8 cellular contexts compared by ENCODE assay signal in the genomic region with DNA sequence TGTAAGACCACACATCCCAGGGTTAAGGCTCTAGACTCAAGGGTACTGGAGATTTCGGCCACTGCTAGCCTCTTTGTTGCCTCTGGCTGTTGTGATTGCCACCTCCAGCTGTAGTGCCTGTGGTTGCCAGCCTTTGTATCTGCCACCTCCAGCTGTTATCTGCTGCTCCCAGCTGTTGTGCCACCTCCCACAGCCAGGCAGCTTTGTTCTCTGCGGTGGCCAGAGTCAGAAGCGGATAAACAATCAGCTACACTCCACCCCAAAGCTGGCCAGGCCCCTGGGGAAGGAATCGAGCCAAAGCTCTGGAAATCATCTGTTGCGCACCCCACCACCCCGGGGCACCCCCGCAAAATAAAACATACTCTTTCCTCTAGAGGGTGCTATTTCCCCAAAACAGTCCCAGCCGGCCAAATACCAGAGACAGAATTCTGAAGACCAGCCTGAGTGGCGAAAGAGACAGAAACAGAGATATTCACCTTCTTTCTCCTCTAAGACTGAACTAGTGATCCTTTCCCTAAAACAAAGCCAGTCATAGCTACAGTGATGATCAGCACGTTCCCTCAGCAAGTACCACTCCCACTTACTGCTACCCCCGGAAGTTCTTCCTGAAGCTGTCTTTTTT. TPM values are rescaled to one million over a fixed set of nuclear protein-coding genes. Genes with fewer than 3 reads are reported as not detected.
DNase-seq lines count a peak whose midpoint lies in the region; ATAC-seq, FAIRE-seq and TF ChIP-seq lines count a peak whose summit lies in the region.

No MANE protein-coding gene starts in this region.

- POLR2A ChIA-PET in CD4-positive, alpha-beta memory T cell (lab: Charles Lee; ENCODE audit: partially characterized antibody) = interaction anchor here (0.6 to 1.9 kb wide), 3 partner anchors 12 to 51 kb away, joined by 3 to 4 read pairs (median 4); a partner anchor contains a TSS

- no peaks in the 10 kb centered on the region for H3K36me3 Mint-ChIP-seq in CD4-positive, alpha-beta memory T cell

- intact Hi-C loops in CD4-positive, alpha-beta memory T cell (cut with micrococcal nuclease) = loop anchor here (1.0 to 5.0 kb wide), 3 partner anchors 38 to 331 kb away; no protein-coding TSS in a partner anchor

- no peak overlapping the region for H3K27ac ChIP-seq in CD4-positive, alpha-beta memory T cell (ENCODE audit: low read depth, low read length)

- H3K4me1 ChIP-seq in CD4-positive, alpha-beta memory T cell (ENCODE audit: insufficient read depth, low read length) = peaks cover 10% of the 10 kb centered on the region

- peaks cover 0 to 4% (median 0%) of the 10 kb centered on the region in 8 donors for H3K9me3 Mint-ChIP-seq in CD4-positive, alpha-beta memory T cell

- ATAC-seq in HG03039 (IDR thresholded peaks at IDR 0.05; ENCODE audit: unreplicated experiment) = no peak

- no peaks in the 10 kb centered on the region for H3K36me3 ChIP-seq in CD4-positive, alpha-beta memory T cell (ENCODE audit: insufficient read depth, low read length)

- H3K4me3 Mint-ChIP-seq in CD4-positive, alpha-beta memory T cell = peak overlapping the region; percentile 57 to 79 (median 70)

- DNase-seq in CD4-positive, alpha-beta memory T cell = peak; percentile 27 to 48 (median 47)
- DNase-seq in GM19239 (ENCODE audit: insufficient read length, low spot score) (peak; percentile 51), HuH-7 (ENCODE audit: low spot score) (peak; percentile 32), T-helper 1 cell (peak in 4 of 5 donors; percentile 8 to 43 (median 20)), cardiac fibroblast (ENCODE audit: low read depth in 2 of 2) (peak; percentile 59), islet precursor cell (peak; percentile 59)
- peak; percentile 36 for DNase-seq in stimulated activated CD4-positive, alpha-beta T cell treated with anti-CD3 and anti-CD28 coated beads, Interleukin-4, amount 100 ng/mL, for 24 hours

- H3K27me3 Mint-ChIP-seq in CD4-positive, alpha-beta memory T cell = peaks cover 12 to 18% of the 10 kb centered on the region in 2 donors

- FAIRE-seq in GM19239 (lab: Jason Lieb, UNC) = peak; percentile 39

- H3K4me1 Mint-ChIP-seq in CD4-positive, alpha-beta memory T cell = peaks cover 6 to 12% (median 9%) of the 10 kb centered on the region in 4 donors

- H3K27ac Mint-ChIP-seq in CD4-positive, alpha-beta memory T cell = peak overlapping the region in 3 of 7 donors; percentile 31 to 62 (median 62)

- H3K27me3 ChIP-seq in CD4-positive, alpha-beta memory T cell (ENCODE audit: insufficient read depth, low read length) = no peaks in the 10 kb centered on the region

- H3K9me3 ChIP-seq in CD4-positive, alpha-beta memory T cell (ENCODE audit: control insufficient read depth in 1 of 2, low read length in 2 of 2) = no peaks in the 10 kb centered on the region

- H3K4me3 ChIP-seq in CD4-positive, alpha-beta memory T cell (ENCODE audit: low read length in 2 of 2) = no peak overlapping the region
- H3K4me3 ChIP-seq in cardiac fibroblast (replicated peaks in 1 of 2; ENCODE audit: low read depth in 2 of 2, low read length in 2 of 2) = no peak overlapping the region

- TF ChIP-seq CTCF in cardiac fibroblast (IDR thresholded peaks at IDR 0.05; ENCODE audit: low read depth, low read length) = peak; percentile 59

- CTCF ChIA-PET in CD4-positive, alpha-beta memory T cell (lab: Charles Lee; ENCODE audit: partially characterized antibody) = interaction anchor here (0.7 to 5.1 kb wide), 23 partner anchors 8 to 333 kb away, joined by 3 to 141 read pairs (median 4); a partner anchor contains a TSS

RNA-seq across cellular contexts. Expression of a gene that starts 14.8 kb away (rescaled TPM):
- total RNA-seq in CD4-positive, alpha-beta memory T cell = 10 to 100 TPM; 11.7 to 12.3 TPM
- polyA plus RNA-seq in CD4-positive, alpha-beta memory T cell = 1 to 10 TPM; 2.9 to 3.5 TPM

RNA-seq across cellular contexts. Expression of a gene that starts 23.4 kb away (rescaled TPM):
- not detected for total RNA-seq in CD4-positive, alpha-beta memory T cell
- under 1 TPM in 1 of 2 donors, not detected in 1; 0.08 TPM for polyA plus RNA-seq in CD4-positive, alpha-beta memory T cell

RNA-seq across cellular contexts. Expression of a gene that starts 34.7 kb away (rescaled TPM):
- total RNA-seq in CD4-positive, alpha-beta memory T cell = not detected
- not detected for polyA plus RNA-seq in CD4-positive, alpha-beta memory T cell

RNA-seq across cellular contexts. Expression of a gene that starts 51.8 kb away (rescaled TPM):
- total RNA-seq in CD4-positive, alpha-beta memory T cell = 10 to 100 TPM; 48.8 to 51.2 TPM
- 10 to 100 TPM; 36.8 to 46.9 TPM for polyA plus RNA-seq in CD4-positive, alpha-beta memory T cell
